Comparison of ENCODE assay signal across 1 cellular context in the genomic region with DNA sequence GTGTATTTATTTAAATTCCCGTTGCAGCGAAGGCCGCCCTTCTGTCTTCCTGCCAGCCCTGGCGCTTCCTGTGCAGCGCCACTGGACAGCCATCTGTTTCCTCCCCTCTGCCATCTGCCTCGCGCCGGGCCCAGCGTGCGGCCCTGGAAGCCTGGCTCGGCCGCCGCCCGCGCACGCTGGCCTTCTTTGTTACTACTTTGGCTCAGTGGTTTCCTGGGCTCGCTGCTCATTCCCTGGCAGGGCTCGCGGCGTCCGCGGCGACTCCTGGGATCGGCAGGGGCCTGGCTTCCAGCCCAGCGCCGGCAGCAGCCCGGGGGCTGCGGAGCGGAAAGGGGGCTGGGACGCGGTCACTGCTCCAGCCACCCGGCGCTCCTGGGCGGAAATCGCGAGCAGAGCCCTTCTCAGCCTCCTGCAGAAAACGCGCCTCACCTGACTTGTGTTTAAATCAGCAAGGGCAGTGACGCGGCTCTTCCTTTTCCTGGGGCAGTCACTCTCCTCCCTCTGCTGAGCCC.
TF ChIP-seq lines count a peak whose summit lies in the region.

No MANE protein-coding gene starts in this region.

TF ChIP-seq in neural cell, 6 proteins besides CTCF, POLR2A, EP300 and RAD21 (continued from another document):
- TF ChIP-seq, protein P1, sequence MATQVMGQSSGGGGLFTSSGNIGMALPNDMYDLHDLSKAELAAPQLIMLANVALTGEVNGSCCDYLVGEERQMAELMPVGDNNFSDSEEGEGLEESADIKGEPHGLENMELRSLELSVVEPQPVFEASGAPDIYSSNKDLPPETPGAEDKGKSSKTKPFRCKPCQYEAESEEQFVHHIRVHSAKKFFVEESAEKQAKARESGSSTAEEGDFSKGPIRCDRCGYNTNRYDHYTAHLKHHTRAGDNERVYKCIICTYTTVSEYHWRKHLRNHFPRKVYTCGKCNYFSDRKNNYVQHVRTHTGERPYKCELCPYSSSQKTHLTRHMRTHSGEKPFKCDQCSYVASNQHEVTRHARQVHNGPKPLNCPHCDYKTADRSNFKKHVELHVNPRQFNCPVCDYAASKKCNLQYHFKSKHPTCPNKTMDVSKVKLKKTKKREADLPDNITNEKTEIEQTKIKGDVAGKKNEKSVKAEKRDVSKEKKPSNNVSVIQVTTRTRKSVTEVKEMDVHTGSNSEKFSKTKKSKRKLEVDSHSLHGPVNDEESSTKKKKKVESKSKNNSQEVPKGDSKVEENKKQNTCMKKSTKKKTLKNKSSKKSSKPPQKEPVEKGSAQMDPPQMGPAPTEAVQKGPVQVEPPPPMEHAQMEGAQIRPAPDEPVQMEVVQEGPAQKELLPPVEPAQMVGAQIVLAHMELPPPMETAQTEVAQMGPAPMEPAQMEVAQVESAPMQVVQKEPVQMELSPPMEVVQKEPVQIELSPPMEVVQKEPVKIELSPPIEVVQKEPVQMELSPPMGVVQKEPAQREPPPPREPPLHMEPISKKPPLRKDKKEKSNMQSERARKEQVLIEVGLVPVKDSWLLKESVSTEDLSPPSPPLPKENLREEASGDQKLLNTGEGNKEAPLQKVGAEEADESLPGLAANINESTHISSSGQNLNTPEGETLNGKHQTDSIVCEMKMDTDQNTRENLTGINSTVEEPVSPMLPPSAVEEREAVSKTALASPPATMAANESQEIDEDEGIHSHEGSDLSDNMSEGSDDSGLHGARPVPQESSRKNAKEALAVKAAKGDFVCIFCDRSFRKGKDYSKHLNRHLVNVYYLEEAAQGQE (IDR thresholded peaks at IDR 0.05; ENCODE audit: borderline replicate concordance): no peak
